Comparison of ENCODE assay signal across 1 cellular context in the genomic region with DNA sequence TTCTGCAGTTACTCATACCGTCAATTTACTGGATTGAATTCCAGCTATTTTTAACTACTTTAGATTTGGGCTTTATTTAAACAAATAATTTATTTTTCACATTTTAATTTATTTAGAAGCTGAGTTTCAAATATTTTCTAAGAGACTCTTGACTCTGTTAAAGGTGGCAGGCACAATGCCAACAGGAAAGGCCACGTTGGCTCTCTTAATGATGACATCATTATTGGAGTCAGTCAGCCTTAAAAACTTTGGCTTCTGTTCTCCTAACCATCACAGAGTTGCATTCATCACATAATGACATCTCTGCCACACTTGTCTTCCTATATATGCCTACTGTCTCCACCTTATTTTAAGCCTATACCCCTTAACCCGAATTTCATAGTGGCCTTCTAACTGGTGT.
TF ChIP-seq lines count a peak whose summit lies in the region.

No MANE protein-coding gene starts in this region.

TF ChIP-seq in HepG2, 621 proteins besides CTCF, POLR2A, EP300 and RAD21 (continued from another document):
- TF ChIP-seq, protein P1, sequence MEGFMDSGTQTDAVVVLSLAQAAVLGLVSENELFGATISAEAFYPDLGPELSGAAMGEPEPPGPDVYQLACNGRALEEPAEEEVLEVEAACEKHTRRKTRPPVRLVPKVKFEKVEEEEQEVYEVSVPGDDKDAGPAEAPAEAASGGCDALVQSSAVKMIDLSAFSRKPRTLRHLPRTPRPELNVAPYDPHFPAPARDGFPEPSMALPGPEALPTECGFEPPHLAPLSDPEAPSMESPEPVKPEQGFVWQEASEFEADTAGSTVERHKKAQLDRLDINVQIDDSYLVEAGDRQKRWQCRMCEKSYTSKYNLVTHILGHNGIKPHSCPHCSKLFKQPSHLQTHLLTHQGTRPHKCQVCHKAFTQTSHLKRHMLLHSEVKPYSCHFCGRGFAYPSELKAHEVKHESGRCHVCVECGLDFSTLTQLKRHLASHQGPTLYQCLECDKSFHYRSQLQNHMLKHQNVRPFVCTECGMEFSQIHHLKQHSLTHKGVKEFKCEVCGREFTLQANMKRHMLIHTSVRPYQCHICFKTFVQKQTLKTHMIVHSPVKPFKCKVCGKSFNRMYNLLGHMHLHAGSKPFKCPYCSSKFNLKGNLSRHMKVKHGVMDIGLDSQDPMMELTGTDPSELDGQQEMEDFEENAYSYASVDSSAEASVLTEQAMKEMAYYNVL (CRISPR knock-in tag; IDR thresholded peaks at IDR 0.05; ENCODE audit: borderline replicate concordance), result no peak
- TF ChIP-seq TOPORS (CRISPR knock-in tag; IDR thresholded peaks at IDR 0.05) (no peak), MAFF (IDR thresholded peaks at IDR 0.05; ENCODE audit: low read depth, low read length) (no peak), ZNF674 (CRISPR knock-in tag; IDR thresholded peaks at IDR 0.05; ENCODE audit: low read depth) (no peak)
- TF ChIP-seq, protein P2, sequence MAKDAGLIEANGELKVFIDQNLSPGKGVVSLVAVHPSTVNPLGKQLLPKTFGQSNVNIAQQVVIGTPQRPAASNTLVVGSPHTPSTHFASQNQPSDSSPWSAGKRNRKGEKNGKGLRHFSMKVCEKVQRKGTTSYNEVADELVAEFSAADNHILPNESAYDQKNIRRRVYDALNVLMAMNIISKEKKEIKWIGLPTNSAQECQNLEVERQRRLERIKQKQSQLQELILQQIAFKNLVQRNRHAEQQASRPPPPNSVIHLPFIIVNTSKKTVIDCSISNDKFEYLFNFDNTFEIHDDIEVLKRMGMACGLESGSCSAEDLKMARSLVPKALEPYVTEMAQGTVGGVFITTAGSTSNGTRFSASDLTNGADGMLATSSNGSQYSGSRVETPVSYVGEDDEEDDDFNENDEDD (CRISPR knock-in tag; IDR thresholded peaks at IDR 0.05; ENCODE audit: borderline replicate concordance), result no peak
